ENCODE assay signal across 28 cellular contexts in the genomic region with DNA sequence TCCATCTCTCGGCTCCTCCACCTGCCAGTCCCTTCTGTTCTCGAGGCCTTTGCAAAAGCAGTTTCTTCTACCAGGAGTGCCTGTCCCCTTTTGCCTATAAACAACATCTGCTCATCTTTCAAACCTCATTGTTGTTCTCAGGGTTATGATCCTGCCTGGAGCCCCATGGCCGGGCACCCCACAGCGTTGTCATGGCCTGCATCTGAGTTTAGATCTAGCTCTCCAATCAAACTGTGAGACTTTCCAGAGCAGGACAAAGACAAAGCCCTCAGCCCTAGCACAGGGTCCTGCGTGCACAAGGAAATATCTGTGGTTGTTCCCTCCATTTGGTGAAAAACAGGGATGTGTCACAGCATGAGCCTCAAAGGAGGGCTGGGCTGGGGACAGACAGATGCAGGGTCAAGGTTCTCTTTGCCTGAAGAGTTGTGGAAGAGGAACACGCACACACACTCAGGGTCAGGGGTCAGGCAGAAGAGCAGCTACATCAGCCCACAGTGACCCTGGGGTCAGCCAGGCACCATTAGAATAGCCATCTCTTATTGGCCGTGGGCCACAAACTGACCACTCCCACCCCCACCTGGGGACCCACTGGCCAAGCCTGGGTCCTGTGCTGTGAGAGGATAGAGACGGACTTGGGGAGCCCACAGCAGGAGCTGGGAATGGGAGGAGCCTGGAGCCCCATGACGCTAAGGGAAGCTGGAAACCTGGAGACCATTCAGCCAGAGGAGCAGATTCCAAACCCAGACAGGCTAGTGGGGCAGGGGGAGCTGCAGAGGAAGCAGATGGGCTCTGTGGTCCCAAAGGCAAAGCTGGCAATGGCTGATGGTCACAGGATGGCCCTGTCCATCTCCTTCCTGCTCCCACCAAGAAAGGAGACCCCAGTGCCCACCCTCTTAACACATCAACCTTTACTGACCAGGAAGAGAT.
DNase-seq lines count a peak whose midpoint lies in the region; ATAC-seq and TF ChIP-seq lines count a peak whose summit lies in the region.
"Had no signal": no experiment of that assay in that cellular context is flagged by ENCODE, and none has a peak within 500 bp of the region (broad histone marks: within the 10 kb centered on the region; RNA-seq: fewer than 3 reads in every experiment).

No MANE protein-coding gene starts in this region.

- no peak overlapping the region for H3K23ac ChIP-seq in trophoblast cell (ENCODE audit: low read length)

- H4K91ac ChIP-seq in trophoblast cell (ENCODE audit: low read depth, low read length), result peak overlapping the region; percentile 40

- CTCF ChIA-PET in Caco-2 (lab: Charles Lee), result interaction anchor here (0.7 to 4.8 kb wide), 12 partner anchors 11 to 120 kb away, joined by 3 to 77 read pairs (median 4); no protein-coding TSS in a partner anchor

- no peaks in the 10 kb centered on the region for H3K36me3 Mint-ChIP-seq in Caco-2 (ENCODE audit: insufficient read depth, unreplicated experiment)
- H3K36me3 Mint-ChIP-seq in GM23338 (ENCODE audit: low read depth), result no peaks in the 10 kb centered on the region; the same call in 2 of the 3 replicates
- H3K36me3 Mint-ChIP-seq in central memory CD8-positive, alpha-beta T cell (ENCODE audit: insufficient read depth), result peaks cover 2% of the 10 kb centered on the region
- H3K36me3 Mint-ChIP-seq: CD4-positive, alpha-beta memory T cell had no signal

- H3K79me1 ChIP-seq in trophoblast cell (ENCODE audit: low read length), result peaks cover 13% of the 10 kb centered on the region

- no peaks in the 10 kb centered on the region for H4K20me1 ChIP-seq in GM23338 (replicated peaks; ENCODE audit: insufficient read depth)

- H3K27ac ChIP-seq in GM23338 (ENCODE audit: low read depth) (no peak overlapping the region), trophoblast cell (ENCODE audit: low read depth, low read length) (no peak overlapping the region)
- H3K27ac ChIP-seq: cardiac muscle cell, heart right ventricle, left ventricle myocardium inferior, vagina had no signal

- H3K79me2 ChIP-seq in GM23338 (replicated peaks; ENCODE audit: insufficient read depth) (no peaks in the 10 kb centered on the region), trophoblast cell (ENCODE audit: control insufficient read depth, insufficient read depth, low read length, poor library complexity) (no peaks in the 10 kb centered on the region)

- no peak overlapping the region for H4K8ac ChIP-seq in trophoblast cell (ENCODE audit: low read depth, low read length)

- H3K27me3 Mint-ChIP-seq in Caco-2 (ENCODE audit: insufficient read depth, unreplicated experiment), result no peaks in the 10 kb centered on the region
- H3K27me3 Mint-ChIP-seq in GM23338 (ENCODE audit: insufficient read depth, low read depth, poor library complexity), result peaks cover 11% of the 10 kb centered on the region
- peaks cover 18% of the 10 kb centered on the region for H3K27me3 Mint-ChIP-seq in central memory CD8-positive, alpha-beta T cell

- TF ChIP-seq CTCF in Caco-2 (IDR thresholded peaks at IDR 0.05; ENCODE audit: insufficient read depth in 1 of 2, low read depth in 1 of 2, low read length in 1 of 2, severe bottlenecking in 1 of 2, unreplicated experiment in 1 of 2) (no peak), GM23338 (conservative IDR thresholded peaks at IDR 0.05; ENCODE audit: low read depth in 2 of 2) (no peak), foreskin fibroblast (IDR thresholded peaks at IDR 0.05; ENCODE audit: low read depth, low read length) (no peak)

- peak overlapping the region; percentile 0 for H2AK5ac ChIP-seq in trophoblast cell (ENCODE audit: low read length)

- H3K36me3 ChIP-seq in Caco-2 (ENCODE audit: control insufficient read depth, insufficient read depth, low read length) (no peaks in the 10 kb centered on the region), GM23338 (ENCODE audit: insufficient read depth) (no peaks in the 10 kb centered on the region), trophoblast cell (ENCODE audit: control insufficient read depth in 1 of 2, insufficient read depth in 2 of 2, low read length in 2 of 2) (no peaks in the 10 kb centered on the region)
- H3K36me3 ChIP-seq: cardiac muscle cell, vagina had no signal

- intact Hi-C loops in Caco-2 (cut with micrococcal nuclease; ENCODE audit: unreplicated experiment), result no loop called here

- H2BK120ac ChIP-seq in trophoblast cell (ENCODE audit: insufficient read depth, low read length, poor library complexity), result peak overlapping the region; percentile 37

- no CpG with 5 or more reads among the region's 9 CpGs for WGBS in trophoblast cell (ENCODE audit: extremely low coverage, insufficient coverage, insufficient read length)

- no peak overlapping the region for H2BK5ac ChIP-seq in trophoblast cell (ENCODE audit: low read depth, low read length, poor library complexity)

- H3K4me2 ChIP-seq in GM23338 (no peak overlapping the region), trophoblast cell (ENCODE audit: low read length) (no peak overlapping the region)

- H3K14ac ChIP-seq in trophoblast cell (ENCODE audit: low read length), result peak overlapping the region; percentile 16

- no peak overlapping the region for H3K4me3 ChIP-seq in Caco-2 (ENCODE audit: low read depth, low read length)
- H3K4me3 ChIP-seq in GM23338, result no peak overlapping the region
- no peak overlapping the region for H3K4me3 ChIP-seq in trophoblast cell (ENCODE audit: low read depth, low read length)
- H3K4me3 ChIP-seq in foreskin fibroblast (ENCODE audit: low read depth in 1 of 2, low read length in 2 of 2), result no peak overlapping the region
- H3K4me3 ChIP-seq: cardiac muscle cell, dorsolateral prefrontal cortex, GM12878, heart right ventricle, left ventricle myocardium inferior, vagina had no signal

- H2BK12ac ChIP-seq in trophoblast cell (ENCODE audit: low read length), result peak overlapping the region; percentile 19

- H3K27ac Mint-ChIP-seq in Caco-2 (ENCODE audit: unreplicated experiment) (peak overlapping the region; percentile 64), GM23338 (no peak overlapping the region)
- H3K27ac Mint-ChIP-seq in central memory CD8-positive, alpha-beta T cell (ENCODE audit: low read depth), result peak overlapping the region; percentile 38
- H3K27ac Mint-ChIP-seq: CD4-positive, alpha-beta memory T cell; HFFc6; nephron; progenitor cell of endocrine pancreas had no signal

- H3K4me1 ChIP-seq in Caco-2 (peaks cover 52% of the 10 kb centered on the region), GM23338 (ENCODE audit: insufficient read depth) (0 out of 2 replicates have a peak, but pooled peaks cover 6% of the 10 kb centered on the region), trophoblast cell (ENCODE audit: control insufficient read depth in 1 of 2, insufficient read depth in 2 of 2, low read length in 2 of 2) (peaks cover 29 to 36% of the 10 kb centered on the region in 2 experiments)
- H3K4me1 ChIP-seq: left ventricle myocardium inferior, vagina had no signal

- BruUV-seq in Caco-2 (replicated peaks; lab: Mats Ljungman, UMichigan), result no TSS peak

- H2AFZ ChIP-seq in GM23338, result no peak overlapping the region
- no peak overlapping the region for H2AFZ ChIP-seq in trophoblast cell (ENCODE audit: insufficient read depth, low read length, poor library complexity)

- H3K4ac ChIP-seq in trophoblast cell (ENCODE audit: low read depth, low read length), result no peak overlapping the region

- H3K27me3 ChIP-seq in Caco-2 (replicated peaks; ENCODE audit: control insufficient read depth, insufficient read depth, low read length) (no peaks in the 10 kb centered on the region), GM23338 (ENCODE audit: insufficient read depth) (no peaks in the 10 kb centered on the region), trophoblast cell (ENCODE audit: insufficient read depth, low read length) (no peaks in the 10 kb centered on the region)
- H3K27me3 ChIP-seq: cardiac muscle cell, dorsolateral prefrontal cortex, vagina had no signal

- H3F3A ChIP-seq in GM23338 (replicated peaks; ENCODE audit: low read depth), result no peaks in the 10 kb centered on the region

- H3K9me3 Mint-ChIP-seq in Caco-2 (ENCODE audit: unreplicated experiment), result no peaks in the 10 kb centered on the region
- H3K9me3 Mint-ChIP-seq in GM23338, result no peaks in the 10 kb centered on the region
- no peaks in the 10 kb centered on the region for H3K9me3 Mint-ChIP-seq in central memory CD8-positive, alpha-beta T cell
- H3K9me3 Mint-ChIP-seq: CD4-positive, alpha-beta memory T cell; HFFc6; nephron had no signal

- H3K4me3 Mint-ChIP-seq in Caco-2 (ENCODE audit: unreplicated experiment) (peak overlapping the region; percentile 20), GM23338 (no peak overlapping the region)
- H3K4me3 Mint-ChIP-seq in central memory CD8-positive, alpha-beta T cell, result no peak overlapping the region
- H3K4me3 Mint-ChIP-seq: HFFc6, nephron had no signal

- POLR2A ChIA-PET in Caco-2 (lab: Charles Lee), result no interaction called here

- ATAC-seq in GM23338, result peak; percentile 15; the same call in 2 of the 3 replicates
- no peak for ATAC-seq in central memory CD8-positive, alpha-beta T cell (replicated peaks; ENCODE audit: extremely low read depth, poor library complexity, severe bottlenecking)
- no peak for ATAC-seq in GM21515 (IDR thresholded peaks at IDR 0.05; ENCODE audit: unreplicated experiment)
- ATAC-seq: GM12878 had no signal

- no peak overlapping the region for H4K12ac ChIP-seq in trophoblast cell (ENCODE audit: low read depth, low read length)

- peaks cover 49% of the 10 kb centered on the region for H3K4me1 Mint-ChIP-seq in Caco-2 (ENCODE audit: low read depth, unreplicated experiment)
- H3K4me1 Mint-ChIP-seq in GM23338, result peaks cover 12% of the 10 kb centered on the region
- peaks cover 34% of the 10 kb centered on the region for H3K4me1 Mint-ChIP-seq in central memory CD8-positive, alpha-beta T cell

- H3K18ac ChIP-seq in trophoblast cell (ENCODE audit: low read length), result no peak overlapping the region

- peaks cover 5% of the 10 kb centered on the region; the same call in 1 of the 2 replicates for H3K9me2 ChIP-seq in GM23338 (ENCODE audit: insufficient read depth)

- H3K9me3 ChIP-seq in Caco-2 (no peaks in the 10 kb centered on the region), trophoblast cell (ENCODE audit: insufficient read depth, low read depth, low read length) (peaks cover 4% of the 10 kb centered on the region)
- H3K9me3 ChIP-seq: heart right ventricle, left ventricle myocardium inferior, vagina had no signal

- H3K9ac ChIP-seq in trophoblast cell (ENCODE audit: low read length), result no peak overlapping the region

- DNase-seq in Caco-2, result no peak
- DNase-seq in GM23338 (ENCODE audit: low spot score), result no peak
- DNase-seq in central memory CD8-positive, alpha-beta T cell (ENCODE audit: low spot score in 2 of 2), result no peak
- DNase-seq in trophoblast cell, result no peak
- DNase-seq in kidney tubule cell (ENCODE audit: low spot score), result no peak
- no peak for DNase-seq in foreskin fibroblast
- DNase-seq: activated CD4-positive, alpha-beta T cell treated with anti-CD3 and anti-CD28 coated beads, Interleukin-2, amount 50 U/mL, for 4 hours; activated gamma-delta T cell treated with Interleukin-2 at 50 U/mL for 16 hours; activated T-cell treated with anti-CD3 and anti-CD28 coated beads, Interleukin-2, amount 50 U/mL, for 1 hour; amniotic stem cell; CD4-positive, alpha-beta memory T cell; DMS79 treated with DMSO at 0.1 percent for 48 hours; heart right ventricle; HFFc6; Karpas-422; left ventricle myocardium inferior; midbrain; NCI-H1048; NCI-H2081 treated with DMSO at 0.1 percent for 48 hours; RPMI8226; substantia nigra had no signal

TF ChIP-seq in GM23338, 12 proteins besides CTCF, POLR2A, EP300 and RAD21 (continues in another document):
- TF ChIP-seq EZH2phosphoT487 (IDR thresholded peaks at IDR 0.05; ENCODE audit: unreplicated experiment), result no peak
